In the genomic region with DNA sequence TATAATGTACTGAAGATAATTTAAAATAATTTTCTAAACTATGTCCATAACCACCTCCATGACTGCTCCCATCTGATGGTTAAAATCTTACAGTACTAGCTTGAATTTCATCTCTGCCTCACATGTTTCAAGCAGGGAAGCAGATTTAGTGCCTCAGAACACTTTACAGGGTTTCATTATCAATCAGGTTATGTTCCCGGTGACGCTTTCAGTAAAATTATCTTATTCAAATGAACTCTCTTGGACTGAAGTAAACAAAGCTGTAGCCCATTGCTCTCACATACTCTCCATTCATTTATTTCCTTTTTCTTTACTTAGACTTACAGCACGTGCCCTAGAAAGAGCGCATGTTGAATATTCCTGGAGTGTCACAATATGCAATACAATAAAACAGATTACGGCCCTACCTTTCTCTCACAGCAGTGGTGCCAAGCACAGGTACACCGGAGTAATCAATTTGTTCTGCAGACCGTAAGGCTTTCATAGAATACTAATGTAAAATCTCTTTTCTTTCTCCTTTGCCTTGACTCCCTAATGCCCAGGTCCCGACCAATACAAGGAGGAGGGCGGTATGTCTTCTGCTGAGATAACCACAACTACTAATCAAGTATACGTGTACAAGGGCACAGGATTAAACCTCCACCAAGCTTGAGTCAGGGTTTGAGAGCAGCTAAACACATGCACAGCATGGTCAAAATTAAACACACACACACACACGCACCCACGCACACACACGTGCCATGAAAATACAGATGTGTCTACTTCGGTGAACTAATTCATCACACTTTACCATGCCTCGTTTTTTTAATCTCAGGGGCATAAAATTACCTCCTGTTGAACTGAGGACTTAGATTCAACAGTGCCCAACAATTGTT, we compare ENCODE assay signal across 11 cellular contexts.
A peak's percentile ranks its signal among the peaks of the same experiment; 100 is the strongest.
DNase-seq lines count a peak whose midpoint lies in the region; ATAC-seq, FAIRE-seq and TF ChIP-seq lines count a peak whose summit lies in the region.
"Had no signal": no experiment of that assay in that cellular context is flagged by ENCODE, and none has a peak within 500 bp of the region (broad histone marks: within the 10 kb centered on the region; RNA-seq: fewer than 3 reads in every experiment).

No MANE protein-coding gene starts in this region.

- ATAC-seq in GM21576 (IDR thresholded peaks at IDR 0.05; ENCODE audit: unreplicated experiment) = peak; percentile 92
- peak; percentile 67 for ATAC-seq in HG03457 (IDR thresholded peaks at IDR 0.05; ENCODE audit: unreplicated experiment)

- WGBS in thyroid gland, 2 donors = 86 to 91% methylated on average over 15 of the region's 15 CpGs

- DNase-seq in GM12891 (ENCODE audit: insufficient read length, low spot score) (no peak), CD1c-positive myeloid dendritic cell (ENCODE audit: extremely low spot score) (no peak), ACHN (no peak), thyroid gland (no peak)
- DNase-seq in stimulated activated CD4-positive, alpha-beta T cell treated with anti-CD3 and anti-CD28 coated beads, Interleukin-12 subunit alpha, Interleukin-12 subunit beta, amount 100 ng/mL, for 4 hours = no peak
- DNase-seq: activated CD8-positive, alpha-beta memory T cell treated with anti-CD3 and anti-CD28 coated beads for 24 hours; DMS153; stimulated activated CD4-positive, alpha-beta T cell treated with anti-CD3 and anti-CD28 coated beads, Interleukin-4, amount 100 ng/mL, for 1 hour had no signal

- H3K4me3 ChIP-seq in iPS-20b (ENCODE audit: low read length) (peak overlapping the region; percentile 36), thyroid gland (replicated peaks in 1 of 3) (no peak overlapping the region)

- H3K27ac ChIP-seq in iPS-20b (ENCODE audit: low read length) (no peak overlapping the region), thyroid gland (no peak overlapping the region)

- peaks cover 45% of the 10 kb centered on the region for H3K27me3 ChIP-seq in iPS-20b (ENCODE audit: insufficient read depth, low read length)
- H3K27me3 ChIP-seq in thyroid gland = no peaks in the 10 kb centered on the region

- no peaks in the 10 kb centered on the region for H3K9me3 ChIP-seq in iPS-20b (ENCODE audit: insufficient read depth, low read depth, low read length)
- H3K9me3 ChIP-seq in thyroid gland = no peaks in the 10 kb centered on the region

- H3K36me3 ChIP-seq in iPS-20b (ENCODE audit: insufficient read depth, low read depth, low read length) (no peaks in the 10 kb centered on the region), thyroid gland (no peaks in the 10 kb centered on the region)

- TF ChIP-seq CTCF in thyroid gland (IDR thresholded peaks at IDR 0.05) = no peak

- in situ Hi-C loops in ACHN (cut with HindIII; ENCODE audit: low pct_ligation_motif_present, low pct_unique_long_range_greater_than_20kb, low sequenced_read_pairs) = no loop called here

- H3K4me1 ChIP-seq in iPS-20b (ENCODE audit: insufficient read depth, low read length) (peaks cover 31% of the 10 kb centered on the region), thyroid gland (peaks cover 6 to 18% of the 10 kb centered on the region in 2 donors)

- peak; percentile 91 for FAIRE-seq in GM12891 (lab: Jason Lieb, UNC)

- TF ChIP-seq POLR2A in GM12891 (IDR thresholded peaks at IDR 0.05; ENCODE audit: low read depth, low read length) = no peak
- no peak for TF ChIP-seq POLR2A in thyroid gland (IDR thresholded peaks at IDR 0.05)

- no peak overlapping the region for H3K9ac ChIP-seq in iPS-20b (ENCODE audit: low read depth, low read length)

- intact Hi-C loops in thyroid gland (cut with DNase I) = no loop called here

TF ChIP-seq in GM12891, 5 proteins besides CTCF, POLR2A, EP300 and RAD21:
- TF ChIP-seq POLR2AphosphoS5 (IDR thresholded peaks at IDR 0.05; ENCODE audit: low read depth, low read length) (no peak), TAF1 (IDR thresholded peaks at IDR 0.05; ENCODE audit: low read depth, low read length) (no peak), POU2F2 (IDR thresholded peaks at IDR 0.05; ENCODE audit: low read depth, low read length) (no peak), PAX5 (IDR thresholded peaks at IDR 0.05; ENCODE audit: insufficient read depth, low read length, severe bottlenecking) (no peak), SPI1 (IDR thresholded peaks at IDR 0.05; ENCODE audit: low read depth, low read length) (no peak)
